Comparison of ENCODE assay signal across 8 cellular contexts in the genomic region with DNA sequence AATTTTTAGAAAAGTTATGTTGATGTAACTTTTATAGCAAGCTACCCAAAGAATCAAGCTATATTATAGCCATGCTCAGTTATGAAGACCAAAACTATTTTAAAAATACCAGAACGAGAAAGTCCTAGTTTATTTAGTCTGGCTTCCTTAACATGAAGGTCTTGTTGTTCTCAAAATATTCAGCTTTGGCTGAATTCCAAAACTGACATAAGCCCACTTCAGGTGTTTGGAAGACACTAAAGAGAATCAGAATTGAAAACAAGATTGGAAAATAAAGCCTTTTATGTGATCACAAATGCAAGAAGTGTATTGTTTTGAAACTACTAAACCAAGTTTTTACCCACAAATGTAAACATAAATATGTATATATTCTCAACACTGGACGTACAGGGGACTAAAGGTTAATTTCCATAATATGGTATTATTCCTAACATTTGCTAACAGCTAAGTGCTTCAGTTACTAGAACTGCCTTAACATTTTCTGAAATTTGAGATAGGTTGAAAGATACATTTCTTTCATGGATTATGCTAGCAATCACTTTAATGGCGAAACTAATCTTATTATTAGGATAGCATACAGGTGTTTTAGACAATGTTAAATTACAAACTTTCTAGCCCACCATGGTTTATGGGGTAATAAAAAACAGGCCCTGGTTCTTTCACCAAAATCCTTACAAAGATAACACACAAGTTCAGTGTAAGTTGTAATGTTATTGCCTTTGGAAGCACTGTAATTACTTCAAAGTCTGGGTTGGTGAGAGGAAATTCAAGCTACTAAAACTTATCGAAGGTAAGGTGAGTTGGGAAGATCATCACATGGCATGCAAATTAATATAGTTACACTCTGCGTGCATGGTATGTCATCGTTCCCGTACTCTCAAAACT. TPM values are rescaled to one million over a fixed set of nuclear protein-coding genes. Genes with fewer than 3 reads are reported as not detected.
DNase-seq lines count a peak whose midpoint lies in the region; TF ChIP-seq lines count a peak whose summit lies in the region.

No MANE protein-coding gene starts in this region.

- H3K27ac Mint-ChIP-seq in CD14-positive monocyte = peak overlapping the region; percentile 90 to 96 (median 94)
- peak overlapping the region; percentile 99 for H3K27ac Mint-ChIP-seq in dendritic cell treated with granulocyte-macrophage colony-stimulating factor and Interleukin-4, amounts not matched to agents 40 ng/mL and 50 ng/mL, for 4 days

- H3K9me3 Mint-ChIP-seq in CD14-positive monocyte = no peaks in the 10 kb centered on the region
- H3K9me3 Mint-ChIP-seq in dendritic cell treated with granulocyte-macrophage colony-stimulating factor and Interleukin-4, amounts not matched to agents 40 ng/mL and 50 ng/mL, for 4 days = no peaks in the 10 kb centered on the region

- H3K9ac ChIP-seq in neural cell (ENCODE audit: low read length) = no peak overlapping the region

- no peak for TF ChIP-seq RAD21 in neural cell (conservative IDR thresholded peaks at IDR 0.05)

- no peak for TF ChIP-seq EP300 in neural cell (conservative IDR thresholded peaks at IDR 0.05; ENCODE audit: poor library complexity, severe bottlenecking)

- H3K36me3 ChIP-seq in neural cell (ENCODE audit: insufficient read depth, low read length) = no peaks in the 10 kb centered on the region

- TF ChIP-seq CTCF in CD14-positive monocyte (IDR thresholded peaks at IDR 0.05) (no peak), NB4 (IDR thresholded peaks at IDR 0.05; ENCODE audit: low read depth, low read length) (no peak), neural cell (IDR thresholded peaks at IDR 0.05; ENCODE audit: poor library complexity, severe bottlenecking) (no peak)

- no peak overlapping the region for H3K27ac ChIP-seq in neural cell (ENCODE audit: low read length)

- H2AFZ ChIP-seq in neural cell (ENCODE audit: low read depth, low read length) = no peak overlapping the region

- intact Hi-C loops in CD14-positive monocyte (cut with micrococcal nuclease) = loop anchor here (5.0 to 10.0 kb wide), 4 partner anchors 38 to 206 kb away; no protein-coding TSS in a partner anchor
- intact Hi-C loops in dendritic cell treated with granulocyte-macrophage colony-stimulating factor and Interleukin-4, amounts not matched to agents 40 ng/mL and 50 ng/mL, for 4 days (cut with micrococcal nuclease) = loop anchor here (10.0 kb wide), 1 partner anchor 206 kb away; no protein-coding TSS in a partner anchor

- no peak for TF ChIP-seq POLR2A in NB4 (IDR thresholded peaks at IDR 0.05; ENCODE audit: extremely low read depth, insufficient read length)

- no peak for DNase-seq in CD14-positive monocyte (ENCODE audit: low spot score)
- no peak for DNase-seq in NB4 (ENCODE audit: low read depth)
- DNase-seq in dedifferentiated amniotic fluid mesenchymal stem cell (ENCODE audit: extremely low spot score) = no peak
- DNase-seq in SK-N-DZ (ENCODE audit: low spot score) = no peak
- DNase-seq in germinal center (ENCODE audit: low spot score) = no peak
- DNase-seq in activated CD4-positive, CD25-positive, alpha-beta regulatory T cell (lab: John Stamatoyannopoulos, UW) = no peak

- H3K9me2 ChIP-seq in neural cell (ENCODE audit: insufficient read depth, low read length) = no peaks in the 10 kb centered on the region

- peaks cover 3% of the 10 kb centered on the region for H3F3A ChIP-seq in neural cell (ENCODE audit: insufficient read depth, low read length, poor library complexity, severe bottlenecking)

- peaks cover 41% of the 10 kb centered on the region for H3K27me3 ChIP-seq in neural cell (ENCODE audit: insufficient read depth, low read depth, low read length)

- no peaks in the 10 kb centered on the region for H3K9me3 ChIP-seq in neural cell (ENCODE audit: low read length)

- H3K4me3 ChIP-seq in NB4 (ENCODE audit: low read depth, low read length) (peak overlapping the region; percentile 83), neural cell (ENCODE audit: low read length) (peak overlapping the region; percentile 98)

- H4K20me1 ChIP-seq in neural cell (ENCODE audit: insufficient read depth) = no peaks in the 10 kb centered on the region

- H3K27me3 Mint-ChIP-seq in CD14-positive monocyte (ENCODE audit: low read depth in 3 of 3) = peaks cover 0 to 2% (median 2%) of the 10 kb centered on the region in 3 donors
- no peaks in the 10 kb centered on the region for H3K27me3 Mint-ChIP-seq in dendritic cell treated with granulocyte-macrophage colony-stimulating factor and Interleukin-4, amounts not matched to agents 40 ng/mL and 50 ng/mL, for 4 days

- no peaks in the 10 kb centered on the region for H3K79me2 ChIP-seq in neural cell (replicated peaks; ENCODE audit: insufficient read depth, low read length)

- H3K4me3 Mint-ChIP-seq in CD14-positive monocyte = peak overlapping the region; percentile 95 to 99
- H3K4me3 Mint-ChIP-seq in dendritic cell treated with granulocyte-macrophage colony-stimulating factor and Interleukin-4, amounts not matched to agents 40 ng/mL and 50 ng/mL, for 4 days = peak overlapping the region; percentile 99

- no peak overlapping the region for H3K4me2 ChIP-seq in neural cell (ENCODE audit: low read length)

- peaks cover 62% of the 10 kb centered on the region for H3K4me1 Mint-ChIP-seq in CD14-positive monocyte
- H3K4me1 Mint-ChIP-seq in dendritic cell treated with granulocyte-macrophage colony-stimulating factor and Interleukin-4, amounts not matched to agents 40 ng/mL and 50 ng/mL, for 4 days (ENCODE audit: low read depth) = peaks cover 55% of the 10 kb centered on the region

- H3K36me3 Mint-ChIP-seq in CD14-positive monocyte = peaks cover 8% of the 10 kb centered on the region in 2 donors
- peaks cover 34% of the 10 kb centered on the region for H3K36me3 Mint-ChIP-seq in dendritic cell treated with granulocyte-macrophage colony-stimulating factor and Interleukin-4, amounts not matched to agents 40 ng/mL and 50 ng/mL, for 4 days (ENCODE audit: low read depth)

TF ChIP-seq in neural cell, 6 proteins besides CTCF, POLR2A, EP300 and RAD21:
- TF ChIP-seq TAF1 (IDR thresholded peaks at IDR 0.05; ENCODE audit: low read depth) (no peak), SMC3 (conservative IDR thresholded peaks at IDR 0.05; ENCODE audit: poor library complexity) (no peak), POLR2AphosphoS5 (IDR thresholded peaks at IDR 0.05) (no peak), EZH2 (IDR thresholded peaks at IDR 0.05; ENCODE audit: borderline replicate concordance, insufficient read depth, low read length, poor library complexity, severe bottlenecking) (no peak), MXI1 (conservative IDR thresholded peaks at IDR 0.05; ENCODE audit: poor library complexity, severe bottlenecking) (no peak)
- TF ChIP-seq, protein P1, sequence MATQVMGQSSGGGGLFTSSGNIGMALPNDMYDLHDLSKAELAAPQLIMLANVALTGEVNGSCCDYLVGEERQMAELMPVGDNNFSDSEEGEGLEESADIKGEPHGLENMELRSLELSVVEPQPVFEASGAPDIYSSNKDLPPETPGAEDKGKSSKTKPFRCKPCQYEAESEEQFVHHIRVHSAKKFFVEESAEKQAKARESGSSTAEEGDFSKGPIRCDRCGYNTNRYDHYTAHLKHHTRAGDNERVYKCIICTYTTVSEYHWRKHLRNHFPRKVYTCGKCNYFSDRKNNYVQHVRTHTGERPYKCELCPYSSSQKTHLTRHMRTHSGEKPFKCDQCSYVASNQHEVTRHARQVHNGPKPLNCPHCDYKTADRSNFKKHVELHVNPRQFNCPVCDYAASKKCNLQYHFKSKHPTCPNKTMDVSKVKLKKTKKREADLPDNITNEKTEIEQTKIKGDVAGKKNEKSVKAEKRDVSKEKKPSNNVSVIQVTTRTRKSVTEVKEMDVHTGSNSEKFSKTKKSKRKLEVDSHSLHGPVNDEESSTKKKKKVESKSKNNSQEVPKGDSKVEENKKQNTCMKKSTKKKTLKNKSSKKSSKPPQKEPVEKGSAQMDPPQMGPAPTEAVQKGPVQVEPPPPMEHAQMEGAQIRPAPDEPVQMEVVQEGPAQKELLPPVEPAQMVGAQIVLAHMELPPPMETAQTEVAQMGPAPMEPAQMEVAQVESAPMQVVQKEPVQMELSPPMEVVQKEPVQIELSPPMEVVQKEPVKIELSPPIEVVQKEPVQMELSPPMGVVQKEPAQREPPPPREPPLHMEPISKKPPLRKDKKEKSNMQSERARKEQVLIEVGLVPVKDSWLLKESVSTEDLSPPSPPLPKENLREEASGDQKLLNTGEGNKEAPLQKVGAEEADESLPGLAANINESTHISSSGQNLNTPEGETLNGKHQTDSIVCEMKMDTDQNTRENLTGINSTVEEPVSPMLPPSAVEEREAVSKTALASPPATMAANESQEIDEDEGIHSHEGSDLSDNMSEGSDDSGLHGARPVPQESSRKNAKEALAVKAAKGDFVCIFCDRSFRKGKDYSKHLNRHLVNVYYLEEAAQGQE (IDR thresholded peaks at IDR 0.05; ENCODE audit: borderline replicate concordance) = no peak

RNA-seq across cellular contexts. Expression of a gene that starts 1.6 kb away (rescaled TPM):
- polyA plus RNA-seq in CD14-positive monocyte (10 to 100 TPM in 1 of 2 donors, 1 to 10 TPM in 1; 9.6 to 11.1 TPM), neural cell (1.4 and 2.0 TPM in 2 replicates)
- polyA minus RNA-seq in neural cell = 2.9 and 3.1 TPM in 2 replicates
- 2.3 and 3.9 TPM in 2 replicates for polyA plus RNA-seq in SK-N-DZ (2014; cell fraction: cytosol; rRNA removed)
- polyA plus RNA-seq in SK-N-DZ (2014; cell fraction: nucleus; rRNA removed) = 2.8 and 5.1 TPM in 2 replicates

RNA-seq across cellular contexts. Expression of a gene that starts 31.7 kb away (rescaled TPM):
- polyA plus RNA-seq in CD14-positive monocyte (1 to 10 TPM; 3.9 to 6.1 TPM), neural cell (5.3 and 10.8 TPM in 2 replicates)
- 6.1 and 7.4 TPM in 2 replicates for polyA minus RNA-seq in neural cell
- 20.7 and 22.9 TPM in 2 replicates for polyA plus RNA-seq in SK-N-DZ (2014; cell fraction: cytosol; rRNA removed)
- polyA plus RNA-seq in SK-N-DZ (2014; cell fraction: nucleus; rRNA removed) = 9.9 and 15.8 TPM in 2 replicates
